8 cellular contexts compared by ENCODE assay signal in the genomic region with DNA sequence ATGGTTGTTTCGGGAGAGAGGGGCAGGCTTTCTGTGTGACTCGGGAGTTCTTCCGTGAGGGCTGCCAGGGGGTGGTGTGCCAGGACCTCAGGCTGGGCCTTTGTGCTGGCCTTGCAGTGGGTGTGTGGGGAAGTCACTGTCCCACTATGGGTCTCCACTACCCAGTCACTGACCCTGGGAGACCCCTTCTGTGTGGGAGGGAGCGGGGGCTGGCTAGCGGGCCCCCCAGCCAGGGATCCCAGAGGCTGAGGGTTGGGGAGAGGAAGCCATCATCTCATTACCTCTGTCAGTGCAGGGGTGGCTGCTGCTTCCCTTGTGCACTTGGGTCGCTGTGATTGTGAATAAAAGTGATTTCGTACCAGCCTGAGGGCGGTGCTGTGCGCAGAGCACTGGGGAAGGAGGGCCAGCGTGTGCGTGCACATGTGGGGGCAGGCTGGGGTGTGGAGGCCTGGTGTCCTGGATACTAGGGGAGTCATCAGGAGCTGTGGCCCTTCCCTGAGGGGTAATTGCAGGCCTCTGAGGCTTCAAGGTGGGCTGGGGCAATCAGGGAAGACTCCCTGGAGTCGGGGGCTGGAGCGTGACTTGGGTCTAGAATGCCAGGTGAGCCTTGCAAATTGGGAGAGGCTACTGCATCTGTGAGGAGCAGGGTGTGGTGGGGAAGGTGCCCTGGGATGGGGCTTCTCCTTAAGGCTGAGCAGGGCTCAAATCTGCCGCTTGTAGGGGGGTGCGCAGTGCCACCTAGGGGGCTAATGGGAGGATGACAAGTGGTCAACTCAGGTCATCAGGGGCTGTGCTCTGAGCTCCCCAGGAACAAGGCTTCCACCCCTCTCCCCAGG.
DNase-seq lines count a peak whose midpoint lies in the region; ATAC-seq and TF ChIP-seq lines count a peak whose summit lies in the region.

No MANE protein-coding gene starts in this region.

- H4K20me1 ChIP-seq in DOHH2 (ENCODE audit: control insufficient read depth, insufficient read depth, low read depth, low read length) (no peaks in the 10 kb centered on the region), smooth muscle cell (ENCODE audit: low read depth) (peaks cover 30% of the 10 kb centered on the region)

- DNase-seq in NCI-H526 treated with DMSO at 0.1 percent for 48 hours (lab: John Stamatoyannopoulos, UW) = peak; percentile 2
- DNase-seq in activated T-cell treated with anti-CD3 and anti-CD28 coated beads, Interleukin-2, amount 50 U/mL, for 1 hour = peak; percentile 44
- peak; percentile 79 for DNase-seq in glutamatergic neuron
- DNase-seq in smooth muscle cell (lab: John Stamatoyannopoulos, UW; ENCODE audit: unreplicated experiment) = no peak

- no peak overlapping the region for H3K4me3 Mint-ChIP-seq in glutamatergic neuron (ENCODE audit: unreplicated experiment)

- 74% methylated on average over 14 of the region's 15 CpGs for WGBS in smooth muscle cell (ENCODE audit: low lambda C conversion rate)

- peaks cover 7% of the 10 kb centered on the region for H3K4me1 Mint-ChIP-seq in glutamatergic neuron (ENCODE audit: low read depth, unreplicated experiment)

- H3K27me3 Mint-ChIP-seq in glutamatergic neuron (ENCODE audit: unreplicated experiment) = no peaks in the 10 kb centered on the region

- H3K9ac ChIP-seq in smooth muscle cell (ENCODE audit: low read depth) = no peak overlapping the region

- H3K27ac Mint-ChIP-seq in glutamatergic neuron (ENCODE audit: unreplicated experiment) = no peak overlapping the region

- H3K9me3 ChIP-seq in DOHH2 (ENCODE audit: control insufficient read depth, insufficient read depth, low read length) (no peaks in the 10 kb centered on the region), smooth muscle cell (replicated peaks; ENCODE audit: low read depth) (no peaks in the 10 kb centered on the region)

- H3K27me3 ChIP-seq in DOHH2 (ENCODE audit: control insufficient read depth, low read length) (no peaks in the 10 kb centered on the region), smooth muscle cell (ENCODE audit: low read depth) (no peaks in the 10 kb centered on the region)

- H3K36me3 ChIP-seq in DOHH2 (ENCODE audit: control insufficient read depth, low read length) (no peaks in the 10 kb centered on the region), smooth muscle cell (ENCODE audit: low read depth) (no peaks in the 10 kb centered on the region)

- H3F3A ChIP-seq in DOHH2 (ENCODE audit: control insufficient read depth, insufficient read depth) (no peaks in the 10 kb centered on the region), smooth muscle cell (ENCODE audit: low read depth) (peaks cover 5% of the 10 kb centered on the region)

- H3K27ac ChIP-seq in DOHH2 (ENCODE audit: low read depth, low read length) (no peak overlapping the region), smooth muscle cell (ENCODE audit: low read depth) (no peak overlapping the region)

- no peaks in the 10 kb centered on the region for H3K9me3 Mint-ChIP-seq in glutamatergic neuron (ENCODE audit: unreplicated experiment)

- peaks cover 8% of the 10 kb centered on the region for H3K36me3 Mint-ChIP-seq in glutamatergic neuron (ENCODE audit: unreplicated experiment)

- H2AFZ ChIP-seq in smooth muscle cell (ENCODE audit: low read depth) = no peak overlapping the region

- ATAC-seq in GM21619 (IDR thresholded peaks at IDR 0.05; ENCODE audit: unreplicated experiment) (peak; percentile 54), GM19395 (IDR thresholded peaks at IDR 0.05; ENCODE audit: unreplicated experiment) (no peak), HG02798 (IDR thresholded peaks at IDR 0.05; ENCODE audit: poor library complexity, unreplicated experiment) (no peak)

- H3K4me1 ChIP-seq in DOHH2 (ENCODE audit: control insufficient read depth, low read length) (no peaks in the 10 kb centered on the region), smooth muscle cell (ENCODE audit: low read depth) (no peaks in the 10 kb centered on the region)

- peak; percentile 88 for TF ChIP-seq CTCF in DOHH2 (IDR thresholded peaks at IDR 0.05; ENCODE audit: low read depth, low read length, poor library complexity, severe bottlenecking)
- TF ChIP-seq CTCF in glutamatergic neuron (IDR thresholded peaks at IDR 0.05; ENCODE audit: partially characterized antibody, unreplicated experiment) = peak; percentile 79
- peak; percentile 60 for TF ChIP-seq CTCF in smooth muscle cell (IDR thresholded peaks at IDR 0.05; ENCODE audit: borderline replicate concordance, insufficient read depth, poor library complexity, severe bottlenecking)

- H3K4me3 ChIP-seq in DOHH2 (ENCODE audit: low read length) (no peak overlapping the region), smooth muscle cell (no peak overlapping the region)

- no peaks in the 10 kb centered on the region for H3K9me2 ChIP-seq in DOHH2 (replicated peaks; ENCODE audit: control insufficient read depth, low read length)

- H3K4me2 ChIP-seq in DOHH2 (ENCODE audit: low read length) = no peak overlapping the region
- H3K4me2 ChIP-seq in smooth muscle cell = no peak overlapping the region

- no peaks in the 10 kb centered on the region for H3K79me2 ChIP-seq in DOHH2 (ENCODE audit: control insufficient read depth, low read length)
- H3K79me2 ChIP-seq in smooth muscle cell (ENCODE audit: low read depth) = no peaks in the 10 kb centered on the region
